In the genomic region with DNA sequence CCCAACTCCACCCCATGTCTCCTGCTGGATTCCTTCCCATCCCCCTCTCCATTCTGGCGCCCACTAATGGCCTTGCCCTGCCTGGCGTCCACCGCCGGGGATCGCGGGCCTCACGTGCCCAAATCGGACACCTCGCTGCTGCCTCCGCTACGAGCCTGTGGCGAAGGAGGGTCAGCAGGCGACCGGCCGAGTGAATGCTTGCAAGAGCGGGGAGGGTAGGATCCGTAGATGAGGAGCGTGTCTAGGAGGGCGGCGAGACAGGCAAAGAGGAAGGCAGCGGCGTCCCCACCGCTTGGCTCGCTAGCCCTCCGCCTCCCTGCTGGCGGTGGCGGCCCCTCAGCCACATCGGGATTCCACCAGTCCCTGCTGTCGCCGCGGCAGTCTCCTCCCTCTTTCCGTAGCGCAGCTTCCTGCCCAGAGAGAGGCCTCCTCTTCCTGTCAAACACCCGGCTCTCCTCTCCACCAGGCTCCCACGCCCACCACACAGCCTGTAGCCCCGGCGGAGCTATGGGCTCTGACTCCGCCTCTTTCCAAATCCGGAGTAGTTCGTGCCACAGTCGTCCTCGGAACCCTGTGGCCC, we compare ENCODE assay signal across 8 cellular contexts. TPM values are rescaled to one million over a fixed set of nuclear protein-coding genes. Genes with fewer than 3 reads are reported as not detected.
DNase-seq lines count a peak whose midpoint lies in the region; ATAC-seq and TF ChIP-seq lines count a peak whose summit lies in the region.

A gene (minus strand): TSS at position 387 of the 580 bp plus-strand sequence.

- no peaks in the 10 kb centered on the region for H3K9me3 Mint-ChIP-seq in Calu3 (ENCODE audit: low read depth, unreplicated experiment)

- peak within 1 kb of the TSS; percentile 94 for H3K4me3 Mint-ChIP-seq in Calu3 (ENCODE audit: low read depth, unreplicated experiment)

- 0 to 31% methylated on average over 27 to 42 of the region's 42 CpGs for WGBS in esophagus, 2 donors

- no peaks in the 10 kb centered on the region for H3K4me1 Mint-ChIP-seq in Calu3 (ENCODE audit: low read depth, unreplicated experiment)

- H3K4me3 ChIP-seq in HUES48 (ENCODE audit: low read depth, low read length) (peak within 1 kb of the TSS; percentile 63), esophagus (ENCODE audit: low read depth in 1 of 2, low read length in 2 of 2) (peak within 1 kb of the TSS; percentile 63 to 75), mucosa of stomach (ENCODE audit: low read length) (peak within 1 kb of the TSS; percentile 41)

- TF ChIP-seq CTCF in Calu3 (IDR thresholded peaks at IDR 0.05; ENCODE audit: unreplicated experiment) = no peak

- DNase-seq in Calu3 (peak; percentile 81), OCI-M1 (lab: John Stamatoyannopoulos, UW) (peak; percentile 91), activated T-cell treated with anti-CD3 and anti-CD28 coated beads for 24 hours (ENCODE audit: low read depth) (peak; percentile 76)
- DNase-seq in stimulated activated CD8-positive, alpha-beta memory T cell treated with anti-CD3 and anti-CD28 coated beads, Interleukin-7, amount 100 ng/mL, for 1 hour (ENCODE audit: low read depth in 2 of 2) = peak; percentile 44 to 59

- H3K36me3 ChIP-seq in HUES48 (ENCODE audit: control insufficient read depth, insufficient read depth, low read length) (0 out of 2 replicates have a peak, but pooled peaks cover 6% of the 10 kb centered on the region), esophagus (ENCODE audit: control insufficient read depth in 2 of 2, insufficient read depth in 2 of 2, low read length in 1 of 2) (no peaks in the 10 kb centered on the region), mucosa of stomach (ENCODE audit: control insufficient read depth, insufficient read depth, low read length) (no peaks in the 10 kb centered on the region)

- H3K9me3 ChIP-seq in HUES48 (ENCODE audit: control insufficient read depth, insufficient read depth, low read length) (peaks cover 2% of the 10 kb centered on the region), esophagus (ENCODE audit: control insufficient read depth in 2 of 2, insufficient read depth in 1 of 2, low read depth in 1 of 2, low read length in 1 of 2) (peaks cover 0 to 2% of the 10 kb centered on the region in 2 donors), mucosa of stomach (ENCODE audit: control insufficient read depth, low read length) (no peaks in the 10 kb centered on the region)

- CTCF ChIA-PET in Calu3 (lab: Charles Lee) = no interaction called here

- H3K27me3 Mint-ChIP-seq in Calu3 (ENCODE audit: unreplicated experiment) = no peaks in the 10 kb centered on the region

- peak; percentile 100 for ATAC-seq in GM21423 (IDR thresholded peaks at IDR 0.05; ENCODE audit: unreplicated experiment)

- H3K27ac ChIP-seq in HUES48 (ENCODE audit: low read depth, low read length) (peak within 1 kb of the TSS; percentile 89), esophagus (ENCODE audit: low read depth in 2 of 2, low read length in 1 of 2) (peak within 1 kb of the TSS; percentile 61 to 65)

- no TSS peak for BruUV-seq in Calu3 (replicated peaks; lab: Mats Ljungman, UMichigan)

- H3K4me1 ChIP-seq in HUES48 (ENCODE audit: control insufficient read depth, insufficient read depth, low read length) (no peaks in the 10 kb centered on the region), esophagus (ENCODE audit: control insufficient read depth in 2 of 2, insufficient read depth in 2 of 2, low read length in 1 of 2) (no peaks in the 10 kb centered on the region), mucosa of stomach (ENCODE audit: control insufficient read depth, insufficient read depth, low read length) (no peaks in the 10 kb centered on the region)

- intact Hi-C loops in Calu3 (cut with micrococcal nuclease; ENCODE audit: unreplicated experiment) = loop anchor here (5.0 kb wide), 1 partner anchor 124 kb away; a partner anchor contains a TSS

- peak within 1 kb of the TSS; percentile 94 for H3K27ac Mint-ChIP-seq in Calu3 (ENCODE audit: unreplicated experiment)

- peaks cover 15% of the 10 kb centered on the region for H3K36me3 Mint-ChIP-seq in Calu3 (ENCODE audit: insufficient read depth, unreplicated experiment)

- H3K9ac ChIP-seq in HUES48 (ENCODE audit: low read depth, low read length) (peak within 1 kb of the TSS; percentile 78; the same call in 1 of the 2 replicates), mucosa of stomach (ENCODE audit: low read length) (peak within 1 kb of the TSS; percentile 61)

- H3K27me3 ChIP-seq in HUES48 (ENCODE audit: control insufficient read depth, insufficient read depth, low read length) (no peaks in the 10 kb centered on the region), esophagus (ENCODE audit: control insufficient read depth in 1 of 2, insufficient read depth in 2 of 2, low read length in 2 of 2) (no peaks in the 10 kb centered on the region), mucosa of stomach (ENCODE audit: control insufficient read depth, insufficient read depth, low read length) (no peaks in the 10 kb centered on the region)

RNA-seq across cellular contexts. Expression of the gene that starts here (rescaled TPM):
- total RNA-seq in Calu3 (2022) = 12.8 and 14.0 TPM in 2 replicates
- polyA plus RNA-seq in esophagus = 1 to 10 TPM; 4.6 to 6.4 TPM

Comparison
In these comparisons a context has a peak if more than half of its experiments do, and no peak if none do; other contexts are left out.
1. Peak in every context shown above with its lines: DNase-seq, ATAC-seq, H3K4me3 ChIP-seq and H3K27ac ChIP-seq.